In genomic region chr5:138949988-138950387, GRCh38 we compare ENCODE assay signal across 20 cellular contexts.
A peak's percentile ranks its signal among the peaks of the same experiment; 100 is the strongest.
DNase-seq lines count a peak whose midpoint lies in the region; ATAC-seq, FAIRE-seq and TF ChIP-seq lines count a peak whose summit lies in the region.
"Had no signal": no experiment of that assay in that cellular context is flagged by ENCODE, and none has a peak within 500 bp of the region (broad histone marks: within the 10 kb centered on the region; RNA-seq: fewer than 3 reads in every experiment).

No MANE protein-coding gene starts in this region.

- no peak; the same call in 2 of the 3 replicates for ATAC-seq in RWPE2 (ENCODE audit: low read depth)
- ATAC-seq in pancreas: peak; percentile 41 to 62 (median 56)
- ATAC-seq in GM18858 (IDR thresholded peaks at IDR 0.05; ENCODE audit: unreplicated experiment): no peak
- ATAC-seq: activated CD8-positive, alpha-beta T cell treated with anti-CD3 and anti-CD28 coated beads, Interleukin-2, amount 10 ng/mL, durations not matched to agents 7 days and 5 days; activated naive CD4-positive, alpha-beta T cell treated with anti-CD3 and anti-CD28 coated beads, Interleukin-2, amount 50 U/mL, for 72 hours; stimulated activated memory B cell treated with anti-CD40 and anti-IgM and Interleukin-4, amounts not matched to agents 10 μg/mL and 1 μg/mL and 100 μg/mL, for 72 hours; WTC11 had no signal

- TF ChIP-seq CTCF in RWPE2 (IDR thresholded peaks at IDR 0.05; ENCODE audit: poor library complexity, severe bottlenecking) (no peak), pancreas (IDR thresholded peaks at IDR 0.05) (no peak)

- FAIRE-seq in pancreas (lab: Jason Lieb, UNC): no peak

- H3K4me1 ChIP-seq in BLaER1 (peaks cover 100% of the 10 kb centered on the region), RWPE2 (ENCODE audit: insufficient read depth, poor library complexity, severe bottlenecking) (no peaks in the 10 kb centered on the region), pancreas (peaks cover 45 to 74% (median 56%) of the 10 kb centered on the region in 3 donors)

- H3K27ac ChIP-seq in BLaER1 (peak overlapping the region; percentile 89), RWPE2 (ENCODE audit: poor library complexity, severe bottlenecking) (no peak overlapping the region), pancreas (peak overlapping the region; percentile 11 to 75 (median 45))
- H3K27ac ChIP-seq: brain microvascular endothelial cell, transverse colon had no signal

- intact Hi-C loops in pancreas (cut with DNase I): no loop called here

- DNase-seq in RWPE2 (ENCODE audit: low spot score): peak; percentile 39
- DNase-seq in globus pallidus (ENCODE audit: low spot score): peak; percentile 40
- peak in 5 of 6 donors; percentile 71 to 87 (median 79) for DNase-seq in pancreas
- no peak for DNase-seq in activated CD4-positive, alpha-beta T cell treated with anti-CD3 and anti-CD28 coated beads for 1 hour
- no peak for DNase-seq in NCI-H1694 (lab: John Stamatoyannopoulos, UW)
- no peak for DNase-seq in cortex of kidney (lab: John Stamatoyannopoulos, UW)
- DNase-seq: activated CD8-positive, alpha-beta T cell treated with anti-CD3 and anti-CD28 coated beads, Interleukin-2, amount 10 ng/mL, durations not matched to agents 7 days and 5 days; activated T-cell treated with anti-CD3 and anti-CD28 coated beads, Interleukin-2, amount 50 U/mL, for 48 hours; brain microvascular endothelial cell; DND-41; NCI-H1092 treated with DMSO at 0.1 percent for 48 hours; NCI-H2107; NCI-H524 treated with DMSO at 0.1 percent for 48 hours; retina; transverse colon had no signal

- peak overlapping the region; percentile 84 for H3K4me2 ChIP-seq in BLaER1

- H4K20me1 ChIP-seq in BLaER1: no peaks in the 10 kb centered on the region

- peaks cover 19% of the 10 kb centered on the region; the same call in 1 of the 2 replicates for H3K36me3 ChIP-seq in BLaER1
- 0 out of 2 replicates have a peak, but pooled peaks cover 5% of the 10 kb centered on the region for H3K36me3 ChIP-seq in RWPE2 (ENCODE audit: low read depth)
- no peaks in the 10 kb centered on the region for H3K36me3 ChIP-seq in pancreas
- H3K36me3 ChIP-seq: brain microvascular endothelial cell had no signal

- H3K9me3 ChIP-seq in BLaER1 (no peaks in the 10 kb centered on the region), RWPE2 (ENCODE audit: severe bottlenecking) (no peaks in the 10 kb centered on the region), pancreas (no peaks in the 10 kb centered on the region)
- H3K9me3 ChIP-seq: transverse colon had no signal

- H3K4me3 ChIP-seq in BLaER1 (no peak overlapping the region), RWPE2 (ENCODE audit: severe bottlenecking) (no peak overlapping the region), pancreas (no peak overlapping the region)
- H3K4me3 ChIP-seq: transverse colon had no signal

- H3K27me3 ChIP-seq in BLaER1 (no peaks in the 10 kb centered on the region), RWPE2 (ENCODE audit: insufficient read depth, poor library complexity, severe bottlenecking) (no peaks in the 10 kb centered on the region), pancreas (no peaks in the 10 kb centered on the region)
- H3K27me3 ChIP-seq: brain microvascular endothelial cell, transverse colon had no signal

- 25 to 48% methylated on average over 3 of the region's 3 CpGs for WGBS in pancreas, 2 donors

- H3K9ac ChIP-seq in BLaER1: peak overlapping the region; percentile 45; the same call in 1 of the 2 replicates

Comparison
In these comparisons a context has a peak if more than half of its experiments do, and no peak if none do; other contexts are left out.
1. ATAC-seq: peak in pancreas (4 of 4); none in RWPE2 (single experiment) and GM18858 (single experiment).
2. DNase-seq: peak in RWPE2 (single experiment), globus pallidus (single experiment) and pancreas (5 of 6); none in activated CD4-positive, alpha-beta T cell treated with anti-CD3 and anti-CD28 coated beads for 1 hour (single experiment), NCI-H1694 (single experiment) and cortex of kidney (single experiment).